In genomic region chr14:67999290-67999689, GRCh38 we compare ENCODE assay signal across 16 cellular contexts.
DNase-seq lines count a peak whose midpoint lies in the region; ATAC-seq, FAIRE-seq and TF ChIP-seq lines count a peak whose summit lies in the region.
"Had no signal": no experiment of that assay in that cellular context is flagged by ENCODE, and none has a peak within 500 bp of the region (broad histone marks: within the 10 kb centered on the region; RNA-seq: fewer than 3 reads in every experiment).

No MANE protein-coding gene starts in this region.

- H3K27ac Mint-ChIP-seq in astrocyte (ENCODE audit: unreplicated experiment), result peak overlapping the region; percentile 99

- TF ChIP-seq RAD21 in HCT116 (IDR thresholded peaks at IDR 0.05; ENCODE audit: low read depth), result no peak

- no peaks in the 10 kb centered on the region for H3K36me3 ChIP-seq in HCT116 (ENCODE audit: control insufficient read depth in 1 of 2, insufficient read depth in 2 of 2, low read length in 2 of 2)
- H3K36me3 ChIP-seq in astrocyte (ENCODE audit: insufficient read depth, low read length), result no peaks in the 10 kb centered on the region
- H3K36me3 ChIP-seq in skeletal muscle tissue (ENCODE audit: control insufficient read depth in 3 of 3, insufficient read depth in 3 of 3, low read length in 3 of 3), result no peaks in the 10 kb centered on the region
- no peaks in the 10 kb centered on the region for H3K36me3 ChIP-seq in effector memory CD4-positive, alpha-beta T cell (ENCODE audit: control insufficient read depth, insufficient read depth, low read length)
- H3K36me3 ChIP-seq: stomach had no signal

- peak overlapping the region; percentile 62 for H3K4me2 ChIP-seq in HCT116 (ENCODE audit: low read length)
- peak overlapping the region; percentile 77 for H3K4me2 ChIP-seq in astrocyte (ENCODE audit: low read length)

- in situ Hi-C loops in G401 (cut with HindIII; ENCODE audit: low sequenced_read_pairs), result no loop called here

- H3K27me3 ChIP-seq in HCT116 (ENCODE audit: insufficient read depth, low read length) (no peaks in the 10 kb centered on the region), astrocyte (ENCODE audit: insufficient read depth, low read length) (no peaks in the 10 kb centered on the region), skeletal muscle tissue (ENCODE audit: control insufficient read depth in 3 of 3, insufficient read depth in 3 of 3, low read length in 3 of 3) (no peaks in the 10 kb centered on the region)
- H3K27me3 ChIP-seq in effector memory CD4-positive, alpha-beta T cell (replicated peaks; ENCODE audit: control insufficient read depth, insufficient read depth, low read length, poor library complexity, severe bottlenecking), result no peaks in the 10 kb centered on the region
- H3K27me3 ChIP-seq: stomach had no signal

- 0 out of 4 replicates have a peak, but pooled peaks cover 0 to 4% of the 10 kb centered on the region in 2 experiments for H3K9me3 ChIP-seq in HCT116 (ENCODE audit: control insufficient read depth in 1 of 2, insufficient read depth in 1 of 2, low read depth in 1 of 2, low read length in 2 of 2)
- H3K9me3 ChIP-seq in astrocyte (ENCODE audit: insufficient read depth, low read depth, low read length), result no peaks in the 10 kb centered on the region
- peaks cover 0 to 4% (median 0%) of the 10 kb centered on the region in 3 donors for H3K9me3 ChIP-seq in skeletal muscle tissue (ENCODE audit: control insufficient read depth in 3 of 3, low read length in 3 of 3)
- no peaks in the 10 kb centered on the region for H3K9me3 ChIP-seq in effector memory CD4-positive, alpha-beta T cell (ENCODE audit: control insufficient read depth, low read length)

- H3K4me1 Mint-ChIP-seq in astrocyte (ENCODE audit: low read depth, unreplicated experiment), result peaks cover 19% of the 10 kb centered on the region
- H3K4me1 Mint-ChIP-seq: CD4-positive, alpha-beta memory T cell had no signal

- TF ChIP-seq CTCF in HCT116 (IDR thresholded peaks at IDR 0.05 in 2 of 3, conservative IDR thresholded peaks at IDR 0.05 in 1 of 3; ENCODE audit: borderline replicate concordance in 1 of 3, insufficient read depth in 1 of 3, low read depth in 2 of 3, low read length in 2 of 3) (no peak), astrocyte (IDR thresholded peaks at IDR 0.05; ENCODE audit: insufficient read depth, low read depth, low read length) (no peak)

- CTCF ChIA-PET in HCT116 (lab: Charles Lee), result no interaction called here

- peaks cover 6% of the 10 kb centered on the region for H3K9me3 Mint-ChIP-seq in astrocyte (ENCODE audit: unreplicated experiment)

- H2AFZ ChIP-seq in HCT116 (ENCODE audit: low read depth, low read length, poor library complexity, severe bottlenecking) (no peak overlapping the region), astrocyte (ENCODE audit: low read depth, low read length) (no peak overlapping the region)

- H3K4me1 ChIP-seq in HCT116 (ENCODE audit: control insufficient read depth in 1 of 2, insufficient read depth in 2 of 2, low read length in 2 of 2), result peaks cover 24 to 28% of the 10 kb centered on the region in 2 experiments
- peaks cover 17% of the 10 kb centered on the region for H3K4me1 ChIP-seq in astrocyte (ENCODE audit: insufficient read depth, low read length)
- peaks cover 2 to 8% (median 4%) of the 10 kb centered on the region in 3 donors for H3K4me1 ChIP-seq in skeletal muscle tissue (ENCODE audit: control insufficient read depth in 3 of 3, insufficient read depth in 3 of 3, low read length in 3 of 3)
- H3K4me1 ChIP-seq in effector memory CD4-positive, alpha-beta T cell (ENCODE audit: control insufficient read depth, insufficient read depth, low read length, poor library complexity, severe bottlenecking), result no peaks in the 10 kb centered on the region

- no peak overlapping the region for H3K4me3 Mint-ChIP-seq in astrocyte (ENCODE audit: unreplicated experiment)
- H3K4me3 Mint-ChIP-seq: CD4-positive, alpha-beta memory T cell had no signal

- no peak for FAIRE-seq in astrocyte (lab: Jason Lieb, UNC)
- FAIRE-seq: H1 had no signal

- RAD21 ChIA-PET in HCT116 (lab: Charles Lee; ENCODE audit: low non-redundant PET in 1 of 2, low total read pairs in 2 of 2, uncharacterized antibody in 2 of 2, unreplicated experiment in 2 of 2), result no interaction called here

- no peaks in the 10 kb centered on the region for H3K36me3 Mint-ChIP-seq in astrocyte (ENCODE audit: low read depth, unreplicated experiment)

- H3K9me2 ChIP-seq in HCT116 (ENCODE audit: insufficient read depth), result no peaks in the 10 kb centered on the region

- DNase-seq in HCT116 (ENCODE audit: low read depth, low spot score) (no peak), astrocyte (ENCODE audit: low read depth) (peak; percentile 82), foreskin melanocyte (peak; percentile 64), G401 (ENCODE audit: low spot score) (no peak)
- DNase-seq in effector memory CD4-positive, alpha-beta T cell, result no peak
- DNase-seq: activated gamma-delta T cell treated with Interleukin-2 at 50 U/mL for 16 hours; CD4-positive, alpha-beta memory T cell; cerebellar nuclear complex; NCI-H1930; NCI-H774; retina; Right ventricle myocardium superior; stomach had no signal

- no peaks in the 10 kb centered on the region for H4K20me1 ChIP-seq in HCT116 (ENCODE audit: insufficient read depth)
- no peaks in the 10 kb centered on the region for H4K20me1 ChIP-seq in astrocyte (ENCODE audit: insufficient read depth, low read length)

- no peaks in the 10 kb centered on the region for H3K79me2 ChIP-seq in HCT116 (ENCODE audit: insufficient read depth, low read length)
- H3K79me2 ChIP-seq in astrocyte (ENCODE audit: insufficient read depth, low read length), result no peaks in the 10 kb centered on the region

- BruUV-seq in HCT116 (replicated peaks; lab: Mats Ljungman, UMichigan), result no TSS peak

- H3K27me3 Mint-ChIP-seq in astrocyte (ENCODE audit: low read depth, unreplicated experiment), result no peaks in the 10 kb centered on the region
- H3K27me3 Mint-ChIP-seq: CD4-positive, alpha-beta memory T cell had no signal

- POLR2A ChIA-PET in HCT116 (lab: Charles Lee), result no interaction called here

- TF ChIP-seq POLR2A in HCT116 (IDR thresholded peaks at IDR 0.05; ENCODE audit: borderline replicate concordance, extremely low read depth, insufficient read depth, insufficient read length), result no peak

- H3K27ac ChIP-seq in HCT116 (ENCODE audit: low read depth, low read length) (peak overlapping the region; percentile 73), astrocyte (ENCODE audit: low read depth, low read length) (peak overlapping the region; percentile 75), skeletal muscle tissue (ENCODE audit: low read depth, low read length) (peak overlapping the region; percentile 8)
- no peak overlapping the region for H3K27ac ChIP-seq in effector memory CD4-positive, alpha-beta T cell (ENCODE audit: insufficient read depth, low read length, poor library complexity, severe bottlenecking)

- H3K4me3 ChIP-seq in HCT116 (replicated peaks in 1 of 2; ENCODE audit: low read depth in 1 of 2, low read length in 2 of 2) (no peak overlapping the region), astrocyte (ENCODE audit: insufficient read depth, low read depth, low read length) (no peak overlapping the region), skeletal muscle tissue (ENCODE audit: low read length in 3 of 3) (no peak overlapping the region)
- H3K4me3 ChIP-seq in effector memory CD4-positive, alpha-beta T cell (ENCODE audit: insufficient read depth, low read depth, low read length, poor library complexity, severe bottlenecking), result no peak overlapping the region
- H3K4me3 ChIP-seq: stomach had no signal

- ATAC-seq in HCT116, result 0 out of 2 replicates have a peak, but pooled peaks have one; percentile 16
- ATAC-seq in HG02852 (IDR thresholded peaks at IDR 0.05; ENCODE audit: unreplicated experiment), result no peak

- intact Hi-C loops in HCT116 (cut with micrococcal nuclease), result no loop called here

- H3K9ac ChIP-seq in HCT116 (ENCODE audit: low read length) (no peak overlapping the region), astrocyte (ENCODE audit: low read length) (no peak overlapping the region), skeletal muscle tissue (ENCODE audit: low read depth in 1 of 3, low read length in 3 of 3) (no peak overlapping the region)

TF ChIP-seq in HCT116, 20 proteins besides CTCF, POLR2A, EP300 and RAD21:
- TF ChIP-seq SP1 (IDR thresholded peaks at IDR 0.05; ENCODE audit: low read depth), result 0 out of 2 replicates have a peak, but pooled peaks have one; percentile 4
- TF ChIP-seq CEBPB (IDR thresholded peaks at IDR 0.05; ENCODE audit: low read depth), result 0 out of 2 replicates have a peak, but pooled peaks have one; percentile 21
- no peak for TF ChIP-seq MAX (IDR thresholded peaks at IDR 0.05)
TF ChIP-seq in HCT116: peak in this region for 2.

Comparison
In these comparisons a context has a peak if more than half of its experiments do, and no peak if none do; other contexts are left out.
1. DNase-seq: peak in astrocyte (single experiment) and foreskin melanocyte (single experiment); none in HCT116 (single experiment), effector memory CD4-positive, alpha-beta T cell (0 of 3) and G401 (single experiment).